ENCODE assay signal across 1 cellular context in the genomic region with DNA sequence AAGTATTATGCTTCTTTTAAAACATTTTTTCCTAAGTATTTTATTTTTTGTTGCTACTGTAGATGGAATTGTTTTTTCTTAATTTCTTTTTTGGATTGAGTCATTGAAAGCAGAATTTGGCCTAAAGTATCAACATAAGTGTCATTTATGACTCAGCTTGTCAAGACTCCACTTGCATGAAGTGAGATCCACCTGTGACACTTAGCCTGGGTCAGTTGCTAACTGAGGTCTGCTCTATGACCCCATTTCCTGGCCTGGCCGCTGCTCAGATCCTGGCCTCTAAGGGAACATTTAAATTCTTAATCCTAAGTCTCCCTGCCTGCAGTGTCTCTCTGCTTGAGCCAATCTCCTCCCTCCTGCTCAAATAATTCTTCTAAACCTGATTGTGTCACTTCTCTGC.
TF ChIP-seq lines count a peak whose summit lies in the region.

No MANE protein-coding gene starts in this region.

TF ChIP-seq in SK-N-SH, 30 proteins besides CTCF, POLR2A, EP300 and RAD21 (continued from another document):
- no peak for TF ChIP-seq REST (IDR thresholded peaks at IDR 0.05; ENCODE audit: low read depth, low read length)
- TF ChIP-seq FOSL2 (IDR thresholded peaks at IDR 0.05; ENCODE audit: borderline replicate concordance, low read depth), result 0 out of 2 replicates have a peak, but pooled peaks have one; percentile 21
- TF ChIP-seq, protein P1, sequence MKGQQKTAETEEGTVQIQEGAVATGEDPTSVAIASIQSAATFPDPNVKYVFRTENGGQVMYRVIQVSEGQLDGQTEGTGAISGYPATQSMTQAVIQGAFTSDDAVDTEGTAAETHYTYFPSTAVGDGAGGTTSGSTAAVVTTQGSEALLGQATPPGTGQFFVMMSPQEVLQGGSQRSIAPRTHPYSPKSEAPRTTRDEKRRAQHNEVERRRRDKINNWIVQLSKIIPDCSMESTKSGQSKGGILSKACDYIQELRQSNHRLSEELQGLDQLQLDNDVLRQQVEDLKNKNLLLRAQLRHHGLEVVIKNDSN (IDR thresholded peaks at IDR 0.05; ENCODE audit: borderline replicate concordance, low read depth), result no peak
- no peak for TF ChIP-seq YY1 (IDR thresholded peaks at IDR 0.05; ENCODE audit: low read depth)
- TF ChIP-seq CHD2 (IDR thresholded peaks at IDR 0.05; ENCODE audit: low read length, partially characterized antibody), result no peak
- TF ChIP-seq, protein P2, sequence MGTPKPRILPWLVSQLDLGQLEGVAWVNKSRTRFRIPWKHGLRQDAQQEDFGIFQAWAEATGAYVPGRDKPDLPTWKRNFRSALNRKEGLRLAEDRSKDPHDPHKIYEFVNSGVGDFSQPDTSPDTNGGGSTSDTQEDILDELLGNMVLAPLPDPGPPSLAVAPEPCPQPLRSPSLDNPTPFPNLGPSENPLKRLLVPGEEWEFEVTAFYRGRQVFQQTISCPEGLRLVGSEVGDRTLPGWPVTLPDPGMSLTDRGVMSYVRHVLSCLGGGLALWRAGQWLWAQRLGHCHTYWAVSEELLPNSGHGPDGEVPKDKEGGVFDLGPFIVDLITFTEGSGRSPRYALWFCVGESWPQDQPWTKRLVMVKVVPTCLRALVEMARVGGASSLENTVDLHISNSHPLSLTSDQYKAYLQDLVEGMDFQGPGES (IDR thresholded peaks at IDR 0.05; ENCODE audit: low read depth, low read length), result no peak
- no peak for TF ChIP-seq GATA2 (CRISPR knock-in tag; IDR thresholded peaks at IDR 0.05)
- TF ChIP-seq, protein P3, sequence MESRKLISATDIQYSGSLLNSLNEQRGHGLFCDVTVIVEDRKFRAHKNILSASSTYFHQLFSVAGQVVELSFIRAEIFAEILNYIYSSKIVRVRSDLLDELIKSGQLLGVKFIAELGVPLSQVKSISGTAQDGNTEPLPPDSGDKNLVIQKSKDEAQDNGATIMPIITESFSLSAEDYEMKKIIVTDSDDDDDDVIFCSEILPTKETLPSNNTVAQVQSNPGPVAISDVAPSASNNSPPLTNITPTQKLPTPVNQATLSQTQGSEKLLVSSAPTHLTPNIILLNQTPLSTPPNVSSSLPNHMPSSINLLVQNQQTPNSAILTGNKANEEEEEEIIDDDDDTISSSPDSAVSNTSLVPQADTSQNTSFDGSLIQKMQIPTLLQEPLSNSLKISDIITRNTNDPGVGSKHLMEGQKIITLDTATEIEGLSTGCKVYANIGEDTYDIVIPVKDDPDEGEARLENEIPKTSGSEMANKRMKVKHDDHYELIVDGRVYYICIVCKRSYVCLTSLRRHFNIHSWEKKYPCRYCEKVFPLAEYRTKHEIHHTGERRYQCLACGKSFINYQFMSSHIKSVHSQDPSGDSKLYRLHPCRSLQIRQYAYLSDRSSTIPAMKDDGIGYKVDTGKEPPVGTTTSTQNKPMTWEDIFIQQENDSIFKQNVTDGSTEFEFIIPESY (IDR thresholded peaks at IDR 0.05; ENCODE audit: borderline replicate concordance, low read depth), result no peak
- no peak for TF ChIP-seq GABPA (IDR thresholded peaks at IDR 0.05; ENCODE audit: low read depth)
- no peak for TF ChIP-seq POLR2AphosphoS5 (IDR thresholded peaks at IDR 0.05; ENCODE audit: low read depth, low read length)
- TF ChIP-seq MAX (IDR thresholded peaks at IDR 0.05; ENCODE audit: low read depth), result no peak
- TF ChIP-seq JUND (IDR thresholded peaks at IDR 0.05), result peak; percentile 34
- TF ChIP-seq ELF1 (IDR thresholded peaks at IDR 0.05), result no peak
- TF ChIP-seq, protein P4, sequence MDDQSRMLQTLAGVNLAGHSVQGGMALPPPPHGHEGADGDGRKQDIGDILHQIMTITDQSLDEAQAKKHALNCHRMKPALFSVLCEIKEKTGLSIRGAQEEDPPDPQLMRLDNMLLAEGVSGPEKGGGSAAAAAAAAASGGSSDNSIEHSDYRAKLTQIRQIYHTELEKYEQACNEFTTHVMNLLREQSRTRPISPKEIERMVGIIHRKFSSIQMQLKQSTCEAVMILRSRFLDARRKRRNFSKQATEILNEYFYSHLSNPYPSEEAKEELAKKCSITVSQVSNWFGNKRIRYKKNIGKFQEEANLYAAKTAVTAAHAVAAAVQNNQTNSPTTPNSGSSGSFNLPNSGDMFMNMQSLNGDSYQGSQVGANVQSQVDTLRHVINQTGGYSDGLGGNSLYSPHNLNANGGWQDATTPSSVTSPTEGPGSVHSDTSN (IDR thresholded peaks at IDR 0.05), result 0 out of 2 replicates have a peak, but pooled peaks have one; percentile 36
- TF ChIP-seq TCF12 (IDR thresholded peaks at IDR 0.05), result peak; percentile 55
- no peak for TF ChIP-seq EZH2phosphoT487 (IDR thresholded peaks at IDR 0.05; ENCODE audit: borderline replicate concordance, low read depth)
- no peak for TF ChIP-seq NRF1 (IDR thresholded peaks at IDR 0.05; ENCODE audit: low read depth, low read length)
- TF ChIP-seq FOXJ3 (CRISPR knock-in tag; IDR thresholded peaks at IDR 0.05), result no peak
- no peak for TF ChIP-seq SIN3A (IDR thresholded peaks at IDR 0.05; ENCODE audit: borderline replicate concordance, low read depth, low read length)
- TF ChIP-seq NFIC (IDR thresholded peaks at IDR 0.05; ENCODE audit: borderline replicate concordance), result no peak
- TF ChIP-seq MXI1 (IDR thresholded peaks at IDR 0.05; ENCODE audit: low read depth, low read length), result no peak
- TF ChIP-seq, protein P5, sequence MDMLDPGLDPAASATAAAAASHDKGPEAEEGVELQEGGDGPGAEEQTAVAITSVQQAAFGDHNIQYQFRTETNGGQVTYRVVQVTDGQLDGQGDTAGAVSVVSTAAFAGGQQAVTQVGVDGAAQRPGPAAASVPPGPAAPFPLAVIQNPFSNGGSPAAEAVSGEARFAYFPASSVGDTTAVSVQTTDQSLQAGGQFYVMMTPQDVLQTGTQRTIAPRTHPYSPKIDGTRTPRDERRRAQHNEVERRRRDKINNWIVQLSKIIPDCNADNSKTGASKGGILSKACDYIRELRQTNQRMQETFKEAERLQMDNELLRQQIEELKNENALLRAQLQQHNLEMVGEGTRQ (IDR thresholded peaks at IDR 0.05; ENCODE audit: borderline replicate concordance, low read depth, low read length), result no peak
